Comparison of ENCODE assay signal across 1 cellular context in the genomic region with DNA sequence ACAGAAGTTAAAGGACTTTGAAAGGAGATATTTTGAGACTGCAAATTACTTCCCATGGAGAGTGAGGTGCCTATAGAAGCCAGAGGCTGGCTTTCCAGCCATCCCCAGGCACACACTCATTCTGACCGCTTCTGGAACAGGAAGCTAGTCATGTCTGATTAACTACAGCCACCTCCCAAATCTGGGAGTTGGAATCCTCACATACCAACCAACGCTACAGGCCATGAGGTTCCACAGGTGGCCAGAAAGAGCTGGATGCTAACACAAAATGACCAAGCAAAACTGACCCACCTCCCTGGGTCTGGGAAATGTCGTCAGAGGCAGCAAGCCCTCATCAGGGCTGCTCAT.
TF ChIP-seq lines count a peak whose summit lies in the region.

No MANE protein-coding gene starts in this region.

TF ChIP-seq in H1, 55 proteins besides CTCF, POLR2A, EP300 and RAD21:
- TF ChIP-seq RNF2 (IDR thresholded peaks at IDR 0.05; ENCODE audit: borderline replicate concordance, low read depth, low read length, missing control alignments, poor library complexity, severe bottlenecking) (no peak), HDAC2 (IDR thresholded peaks at IDR 0.05; ENCODE audit: borderline replicate concordance in 1 of 2, low read depth in 2 of 2, low read length in 2 of 2) (no peak), KDM5A (IDR thresholded peaks at IDR 0.05; ENCODE audit: low read length) (no peak), TAF1 (IDR thresholded peaks at IDR 0.05; ENCODE audit: low read depth, low read length) (no peak), RBBP5 (IDR thresholded peaks at IDR 0.05; ENCODE audit: borderline replicate concordance, low read depth, low read length) (no peak), EGR1 (IDR thresholded peaks at IDR 0.05; ENCODE audit: borderline replicate concordance, low read depth, low read length) (no peak), FOSL1 (IDR thresholded peaks at IDR 0.05; ENCODE audit: insufficient read depth, low read depth, low read length) (no peak), TCF12 (IDR thresholded peaks at IDR 0.05; ENCODE audit: low read depth, low read length) (no peak), CBX8 (IDR thresholded peaks at IDR 0.05; ENCODE audit: borderline replicate concordance, low read depth, low read length) (no peak), EZH2 (IDR thresholded peaks at IDR 0.05; ENCODE audit: low read depth, low read length, severe bottlenecking) (no peak), CEBPB (IDR thresholded peaks at IDR 0.05; ENCODE audit: low read depth, low read length) (no peak), CHD1 (IDR thresholded peaks at IDR 0.05; ENCODE audit: low read depth, low read length) (no peak), POLR2AphosphoS5 (IDR thresholded peaks at IDR 0.05; ENCODE audit: low read depth, low read length) (no peak), CBX5 (IDR thresholded peaks at IDR 0.05; ENCODE audit: low read depth, low read length) (no peak)
- TF ChIP-seq, protein P1, sequence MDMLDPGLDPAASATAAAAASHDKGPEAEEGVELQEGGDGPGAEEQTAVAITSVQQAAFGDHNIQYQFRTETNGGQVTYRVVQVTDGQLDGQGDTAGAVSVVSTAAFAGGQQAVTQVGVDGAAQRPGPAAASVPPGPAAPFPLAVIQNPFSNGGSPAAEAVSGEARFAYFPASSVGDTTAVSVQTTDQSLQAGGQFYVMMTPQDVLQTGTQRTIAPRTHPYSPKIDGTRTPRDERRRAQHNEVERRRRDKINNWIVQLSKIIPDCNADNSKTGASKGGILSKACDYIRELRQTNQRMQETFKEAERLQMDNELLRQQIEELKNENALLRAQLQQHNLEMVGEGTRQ (IDR thresholded peaks at IDR 0.05; ENCODE audit: low read length) = no peak
- TF ChIP-seq, protein P2, sequence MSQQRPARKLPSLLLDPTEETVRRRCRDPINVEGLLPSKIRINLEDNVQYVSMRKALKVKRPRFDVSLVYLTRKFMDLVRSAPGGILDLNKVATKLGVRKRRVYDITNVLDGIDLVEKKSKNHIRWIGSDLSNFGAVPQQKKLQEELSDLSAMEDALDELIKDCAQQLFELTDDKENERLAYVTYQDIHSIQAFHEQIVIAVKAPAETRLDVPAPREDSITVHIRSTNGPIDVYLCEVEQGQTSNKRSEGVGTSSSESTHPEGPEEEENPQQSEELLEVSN (IDR thresholded peaks at IDR 0.05) = no peak
- TF ChIP-seq, protein P3, sequence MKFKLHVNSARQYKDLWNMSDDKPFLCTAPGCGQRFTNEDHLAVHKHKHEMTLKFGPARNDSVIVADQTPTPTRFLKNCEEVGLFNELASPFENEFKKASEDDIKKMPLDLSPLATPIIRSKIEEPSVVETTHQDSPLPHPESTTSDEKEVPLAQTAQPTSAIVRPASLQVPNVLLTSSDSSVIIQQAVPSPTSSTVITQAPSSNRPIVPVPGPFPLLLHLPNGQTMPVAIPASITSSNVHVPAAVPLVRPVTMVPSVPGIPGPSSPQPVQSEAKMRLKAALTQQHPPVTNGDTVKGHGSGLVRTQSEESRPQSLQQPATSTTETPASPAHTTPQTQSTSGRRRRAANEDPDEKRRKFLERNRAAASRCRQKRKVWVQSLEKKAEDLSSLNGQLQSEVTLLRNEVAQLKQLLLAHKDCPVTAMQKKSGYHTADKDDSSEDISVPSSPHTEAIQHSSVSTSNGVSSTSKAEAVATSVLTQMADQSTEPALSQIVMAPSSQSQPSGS (IDR thresholded peaks at IDR 0.05; ENCODE audit: low read length) = no peak
